In the genomic region with DNA sequence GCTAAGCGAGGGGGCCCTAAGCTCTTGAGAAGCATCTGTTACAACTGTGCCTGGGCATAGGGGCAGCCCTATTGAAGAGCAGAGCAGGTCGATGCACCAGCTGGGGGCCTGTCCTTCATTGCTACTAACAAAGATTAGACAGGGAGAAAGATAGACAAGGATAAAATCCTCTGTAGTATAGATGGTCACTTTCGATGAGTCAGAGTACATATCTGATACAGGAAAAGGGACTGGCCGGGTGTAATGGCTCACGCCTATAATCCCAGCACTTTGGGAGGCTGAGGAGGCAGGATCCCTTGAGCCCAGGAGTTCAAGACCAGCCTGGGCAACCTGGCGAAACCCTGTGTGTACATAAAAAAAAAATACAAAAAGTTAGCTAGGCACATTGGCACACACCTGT, we compare ENCODE assay signal across 21 cellular contexts.
"Had no signal": no experiment of that assay in that cellular context is flagged by ENCODE, and none has a peak within 500 bp of the region (broad histone marks: within the 10 kb centered on the region; RNA-seq: fewer than 3 reads in every experiment).

No MANE protein-coding gene starts in this region.

- H3K79me2 ChIP-seq: parathyroid adenoma had no signal

- H3K9me3 Mint-ChIP-seq: activated CD4-positive, alpha-beta memory T cell treated with anti-CD3 and anti-CD28 coated beads, Interleukin-2, amount 10 ng/mL, durations not matched to agents 7 days and 5 days; nephron progenitor cell had no signal

- H3K4me3 ChIP-seq: adrenal gland, esophagus muscularis mucosa, right lobe of liver, smooth muscle cell, thoracic aorta, upper lobe of left lung had no signal

- ATAC-seq: right lobe of liver had no signal

- H3K27me3 Mint-ChIP-seq: activated CD4-positive, alpha-beta memory T cell treated with anti-CD3 and anti-CD28 coated beads, Interleukin-2, amount 10 ng/mL, durations not matched to agents 7 days and 5 days; activated naive CD8-positive, alpha-beta T cell had no signal

- DNase-seq: activated CD4-positive, alpha-beta memory T cell treated with anti-CD3 and anti-CD28 coated beads, Interleukin-2, amount 10 ng/mL, durations not matched to agents 7 days and 5 days; activated CD4-positive, alpha-beta T cell treated with anti-CD3 and anti-CD28 coated beads for 1 hour; activated gamma-delta T cell treated with Interleukin-2 at 50 U/mL for 16 hours; adrenal gland; central memory CD4-positive, alpha-beta T cell; dermis blood vessel endothelial cell; effector memory CD4-positive, alpha-beta T cell; hypothalamus; midbrain; nephron progenitor cell; right lobe of liver; stimulated activated CD4-positive, alpha-beta T cell treated with anti-CD3 and anti-CD28 coated beads, Interleukin-15, amount 100 ng/mL, for 24 hours; stimulated activated CD8-positive, alpha-beta memory T cell treated with anti-CD3 and anti-CD28 coated beads, Interleukin-4, amount 100 ng/mL, for 48 hours; stimulated activated naive CD4-positive, alpha-beta T cell; T-helper 1 cell; upper lobe of left lung had no signal

- H3K4me3 Mint-ChIP-seq: activated CD4-positive, alpha-beta memory T cell treated with anti-CD3 and anti-CD28 coated beads, Interleukin-2, amount 10 ng/mL, durations not matched to agents 7 days and 5 days; activated naive CD8-positive, alpha-beta T cell; nephron progenitor cell had no signal

- H2AFZ ChIP-seq: parathyroid adenoma had no signal

- H3K27me3 ChIP-seq: adrenal gland, esophagus muscularis mucosa, right lobe of liver, upper lobe of left lung had no signal

- H3K27ac Mint-ChIP-seq: activated CD4-positive, alpha-beta memory T cell treated with anti-CD3 and anti-CD28 coated beads, Interleukin-2, amount 10 ng/mL, durations not matched to agents 7 days and 5 days; activated naive CD8-positive, alpha-beta T cell; nephron progenitor cell had no signal

- H3K4me2 ChIP-seq: smooth muscle cell had no signal

- H3K27ac ChIP-seq: esophagus muscularis mucosa, parathyroid adenoma, right lobe of liver, thoracic aorta, upper lobe of left lung had no signal

- H3K9me3 ChIP-seq: adrenal gland, esophagus muscularis mucosa, right lobe of liver, thoracic aorta, upper lobe of left lung had no signal
